In genomic region chr7:96486681-96487080, GRCh38 we compare ENCODE assay signal across 28 cellular contexts.
"Had no signal": no experiment of that assay in that cellular context is flagged by ENCODE, and none has a peak within 500 bp of the region (broad histone marks: within the 10 kb centered on the region; RNA-seq: fewer than 3 reads in every experiment).

No MANE protein-coding gene starts in this region.

- H3K4me3 Mint-ChIP-seq: activated B cell treated with CpG ODN at 0.5 μM for 24 hours; activated CD4-positive, alpha-beta T cell treated with anti-CD3 and anti-CD28 coated beads, Interleukin-2, amount 10 ng/mL, durations not matched to agents 24 days and 14 days; activated CD8-positive, alpha-beta memory T cell treated with anti-CD3 and anti-CD28 coated beads, Interleukin-2, amount 10 ng/mL, durations not matched to agents 7 days and 5 days; activated T-cell treated with anti-CD3 and anti-CD28 coated beads, Interleukin-2, amount 50 U/mL, for 24 hours; activated T-helper 1 cell treated with anti-CD3 and anti-CD28 coated beads, Interleukin-12 subunit alpha, Interleukin-12 subunit beta, Interleukin-2, Interleukin-4 antibody, amounts not matched to agents 30 ng/mL and 10 ng/mL and 1 ng/mL, durations not matched to agents 14 hours and 24 hours and 36 hours; brain; T-cell had no signal

- DNase-seq: activated B cell treated with CpG ODN at 0.5 μM for 24 hours; activated CD4-positive, alpha-beta T cell treated with anti-CD3 and anti-CD28 coated beads for 1 hour; activated CD4-positive, alpha-beta T cell treated with anti-CD3 and anti-CD28 coated beads, Interleukin-2, amount 10 ng/mL, durations not matched to agents 24 days and 14 days; activated CD4-positive, alpha-beta T cell treated with anti-CD3 and anti-CD28 coated beads, Interleukin-2, amount 50 U/mL, for 48 hours; activated CD8-positive, alpha-beta memory T cell treated with anti-CD3 and anti-CD28 coated beads, Interleukin-2, amount 10 ng/mL, durations not matched to agents 7 days and 5 days; activated effector memory CD4-positive, alpha-beta T cell treated with anti-CD3 and anti-CD28 coated beads, Interleukin-2, amount 50 U/mL, for 16 hours; activated naive CD4-positive, alpha-beta T cell treated with Interleukin-2 at 50 U/mL for 16 hours; activated T-cell treated with anti-CD3 and anti-CD28 coated beads, Interleukin-2, amount 50 U/mL, for 24 hours; amygdala; cerebellar nuclear complex; Karpas-422; MM.1S; NCI-H1105; NCI-H1436; NCI-H1694 treated with DMSO at 0.1 percent for 48 hours; NCI-H2029 treated with DMSO at 0.1 percent for 48 hours; NCI-H2171 treated with DMSO at 0.1 percent for 48 hours; NCI-H226; NCI-H526 treated with DMSO at 0.1 percent for 48 hours; NCI-H82; T-cell; T-helper 2 cell; T1000 had no signal

- H3K9me3 Mint-ChIP-seq: activated B cell treated with CpG ODN at 0.5 μM for 24 hours; activated naive CD4-positive, alpha-beta T cell treated with anti-CD3 and anti-CD28 coated beads, Interleukin-2, amount 50 U/mL, for 72 hours; activated T-cell treated with anti-CD3 and anti-CD28 coated beads, Interleukin-2, amount 50 U/mL, for 24 hours; activated T-helper 1 cell treated with anti-CD3 and anti-CD28 coated beads, Interleukin-12 subunit alpha, Interleukin-12 subunit beta, Interleukin-2, Interleukin-4 antibody, amounts not matched to agents 30 ng/mL and 10 ng/mL and 1 ng/mL, durations not matched to agents 14 hours and 24 hours and 36 hours; brain; T-cell had no signal

- H3K27me3 Mint-ChIP-seq: brain, T-cell had no signal

- H3K4me3 ChIP-seq: K562, SK-N-MC had no signal

- H3K4me1 Mint-ChIP-seq: activated B cell treated with CpG ODN at 0.5 μM for 24 hours, brain had no signal

- H3K27ac ChIP-seq: SK-N-MC had no signal

- H3K27ac Mint-ChIP-seq: activated B cell treated with CpG ODN at 0.5 μM for 24 hours; activated CD4-positive, alpha-beta T cell treated with anti-CD3 and anti-CD28 coated beads, Interleukin-2, amount 10 ng/mL, durations not matched to agents 24 days and 14 days; activated CD8-positive, alpha-beta memory T cell treated with anti-CD3 and anti-CD28 coated beads, Interleukin-2, amount 10 ng/mL, durations not matched to agents 7 days and 5 days; activated naive CD4-positive, alpha-beta T cell treated with anti-CD3 and anti-CD28 coated beads, Interleukin-2, amount 50 U/mL, for 72 hours; activated T-cell treated with anti-CD3 and anti-CD28 coated beads, Interleukin-2, amount 50 U/mL, for 24 hours; activated T-helper 1 cell treated with anti-CD3 and anti-CD28 coated beads, Interleukin-12 subunit alpha, Interleukin-12 subunit beta, Interleukin-2, Interleukin-4 antibody, amounts not matched to agents 30 ng/mL and 10 ng/mL and 1 ng/mL, durations not matched to agents 14 hours and 24 hours and 36 hours; brain; T-cell had no signal

- H3K36me3 Mint-ChIP-seq: activated CD8-positive, alpha-beta memory T cell treated with anti-CD3 and anti-CD28 coated beads, Interleukin-2, amount 10 ng/mL, durations not matched to agents 7 days and 5 days; activated naive CD4-positive, alpha-beta T cell treated with anti-CD3 and anti-CD28 coated beads, Interleukin-2, amount 50 U/mL, for 72 hours; brain; T-cell had no signal
